9 cellular contexts compared by ENCODE assay signal in genomic region chr4:21469438-21470032, GRCh38.
DNase-seq lines count a peak whose midpoint lies in the region; ATAC-seq and TF ChIP-seq lines count a peak whose summit lies in the region.
"Had no signal": no experiment of that assay in that cellular context is flagged by ENCODE, and none has a peak within 500 bp of the region (broad histone marks: within the 10 kb centered on the region; RNA-seq: fewer than 3 reads in every experiment).

No MANE protein-coding gene starts in this region.

- H3K9me3 Mint-ChIP-seq in WTC11, result no peaks in the 10 kb centered on the region

- H3K36me3 ChIP-seq in left lung (no peaks in the 10 kb centered on the region), psoas muscle (ENCODE audit: insufficient read depth in 1 of 2, low read depth in 1 of 2) (no peaks in the 10 kb centered on the region), vagina (no peaks in the 10 kb centered on the region)

- no peaks in the 10 kb centered on the region for H3K36me3 Mint-ChIP-seq in WTC11

- no peaks in the 10 kb centered on the region for H3K27me3 Mint-ChIP-seq in WTC11 (ENCODE audit: low read depth)

- intact Hi-C loops in left lung (cut with DNase I), result loop anchor here in 1 of 2 donors (10.0 kb wide), 1 partner anchor 695 kb away; no protein-coding TSS in a partner anchor
- intact Hi-C loops in psoas muscle (cut with DNase I), result no loop called here
- intact Hi-C loops in vagina (cut with DNase I), result no loop called here

- 43 to 46% (median 44%) methylated on average over 6 of the region's 6 CpGs for WGBS in psoas muscle, 3 donors

- no peaks in the 10 kb centered on the region for H3K4me1 Mint-ChIP-seq in WTC11

- peaks cover 0 to 4% of the 10 kb centered on the region in 2 donors for H3K27me3 ChIP-seq in left lung
- peaks cover 0 to 2% (median 0%) of the 10 kb centered on the region in 3 donors for H3K27me3 ChIP-seq in psoas muscle (ENCODE audit: insufficient read depth in 3 of 3, low read length in 2 of 3)
- no peaks in the 10 kb centered on the region for H3K27me3 ChIP-seq in vagina

- DNase-seq in COLO829 (ENCODE audit: low spot score) (peak; percentile 4), HT1080 (ENCODE audit: low read depth) (peak; percentile 39), WTC11 (ENCODE audit: low spot score) (no peak), left lung (no peak), UCSD-AML1 (lab: John Stamatoyannopoulos, UW; ENCODE audit: unreplicated experiment) (no peak), psoas muscle (no peak), NCI-H2107 treated with DMSO at 0.1 percent for 48 hours (lab: John Stamatoyannopoulos, UW; ENCODE audit: unreplicated experiment) (no peak), vagina (ENCODE audit: extremely low spot score in 2 of 2) (no peak)

- H3K9me3 ChIP-seq in left lung, result no peaks in the 10 kb centered on the region
- H3K9me3 ChIP-seq in psoas muscle, result no peaks in the 10 kb centered on the region
- no peaks in the 10 kb centered on the region for H3K9me3 ChIP-seq in vagina

- no peaks in the 10 kb centered on the region for H3K4me1 ChIP-seq in left lung
- no peaks in the 10 kb centered on the region for H3K4me1 ChIP-seq in psoas muscle
- peaks cover 6% of the 10 kb centered on the region for H3K4me1 ChIP-seq in vagina

- no peak for ATAC-seq in WTC11
- ATAC-seq in left lung, result peak; percentile 52
- no peak for ATAC-seq in psoas muscle

- TF ChIP-seq POLR2A in vagina (IDR thresholded peaks at IDR 0.05), result no peak

- H3K27ac ChIP-seq in left lung (no peak overlapping the region), psoas muscle (no peak overlapping the region), vagina (no peak overlapping the region)

- CTCF ChIA-PET in WTC11 (lab: Charles Lee), result interaction anchor here (0.6 to 1.9 kb wide), 12 partner anchors 17 to 696 kb away, joined by 3 to 13 read pairs (median 4); no protein-coding TSS in a partner anchor

- peak; percentile 35; the same call in 1 of the 2 replicates for TF ChIP-seq CTCF in WTC11 (IDR thresholded peaks at IDR 0.05)
- TF ChIP-seq CTCF in left lung (IDR thresholded peaks at IDR 0.05), result peak in 1 of 2 donors; percentile 53
- TF ChIP-seq CTCF in psoas muscle (IDR thresholded peaks at IDR 0.05), result no peak
- no peak for TF ChIP-seq CTCF in vagina (IDR thresholded peaks at IDR 0.05)

- no peak overlapping the region for H3K27ac Mint-ChIP-seq in WTC11

- H3K4me3 Mint-ChIP-seq in WTC11, result no peak overlapping the region

- POLR2A ChIA-PET in WTC11 (lab: Charles Lee), result interaction anchor here (0.6 kb wide), 1 partner anchor 914 kb away, joined by 3 read pairs; no protein-coding TSS in a partner anchor

- H3K4me3 ChIP-seq in left lung, result no peak overlapping the region
- no peak overlapping the region for H3K4me3 ChIP-seq in psoas muscle
- H3K4me3 ChIP-seq in vagina, result no peak overlapping the region
- H3K4me3 ChIP-seq: lung had no signal

TF ChIP-seq in WTC11, 78 proteins besides CTCF, POLR2A, EP300 and RAD21 (continues in another document):
- TF ChIP-seq E2F5 (CRISPR knock-in tag; IDR thresholded peaks at IDR 0.05) (no peak), TEAD1 (CRISPR knock-in tag; IDR thresholded peaks at IDR 0.05) (no peak), PRRX2 (CRISPR knock-in tag; IDR thresholded peaks at IDR 0.05) (no peak), ZBTB43 (CRISPR knock-in tag; IDR thresholded peaks at IDR 0.05) (no peak), ZNF317 (CRISPR knock-in tag; IDR thresholded peaks at IDR 0.05; ENCODE audit: borderline replicate concordance, low read depth) (no peak), GTF2I (CRISPR knock-in tag; conservative IDR thresholded peaks at IDR 0.05) (no peak), USF2 (CRISPR knock-in tag; IDR thresholded peaks at IDR 0.05) (no peak), E2F4 (CRISPR knock-in tag; IDR thresholded peaks at IDR 0.05; ENCODE audit: borderline replicate concordance, low read depth) (no peak), ELF4 (CRISPR knock-in tag; IDR thresholded peaks at IDR 0.05; ENCODE audit: low read depth) (no peak), IRF2 (CRISPR knock-in tag; IDR thresholded peaks at IDR 0.05; ENCODE audit: borderline replicate concordance, low read depth) (no peak), ZSCAN18 (CRISPR knock-in tag; IDR thresholded peaks at IDR 0.05) (no peak), TEAD4 (CRISPR knock-in tag; IDR thresholded peaks at IDR 0.05) (no peak), FOXP4 (CRISPR knock-in tag; IDR thresholded peaks at IDR 0.05) (no peak), HMGA2 (CRISPR knock-in tag; IDR thresholded peaks at IDR 0.05) (no peak), SMAD3 (CRISPR knock-in tag; IDR thresholded peaks at IDR 0.05; ENCODE audit: borderline replicate concordance) (no peak), ZNF263 (CRISPR knock-in tag; IDR thresholded peaks at IDR 0.05; ENCODE audit: low read depth) (no peak), ZNF416 (CRISPR knock-in tag; IDR thresholded peaks at IDR 0.05) (no peak)

Comparison
In these comparisons a context has a peak if more than half of its experiments do, and no peak if none do; other contexts are left out.
1. DNase-seq: peak in COLO829 (single experiment) and HT1080 (single experiment); none in WTC11 (single experiment), left lung (0 of 2), UCSD-AML1 (single experiment), psoas muscle (0 of 2), NCI-H2107 treated with DMSO at 0.1 percent for 48 hours (single experiment) and vagina (0 of 2).